In the genomic region with DNA sequence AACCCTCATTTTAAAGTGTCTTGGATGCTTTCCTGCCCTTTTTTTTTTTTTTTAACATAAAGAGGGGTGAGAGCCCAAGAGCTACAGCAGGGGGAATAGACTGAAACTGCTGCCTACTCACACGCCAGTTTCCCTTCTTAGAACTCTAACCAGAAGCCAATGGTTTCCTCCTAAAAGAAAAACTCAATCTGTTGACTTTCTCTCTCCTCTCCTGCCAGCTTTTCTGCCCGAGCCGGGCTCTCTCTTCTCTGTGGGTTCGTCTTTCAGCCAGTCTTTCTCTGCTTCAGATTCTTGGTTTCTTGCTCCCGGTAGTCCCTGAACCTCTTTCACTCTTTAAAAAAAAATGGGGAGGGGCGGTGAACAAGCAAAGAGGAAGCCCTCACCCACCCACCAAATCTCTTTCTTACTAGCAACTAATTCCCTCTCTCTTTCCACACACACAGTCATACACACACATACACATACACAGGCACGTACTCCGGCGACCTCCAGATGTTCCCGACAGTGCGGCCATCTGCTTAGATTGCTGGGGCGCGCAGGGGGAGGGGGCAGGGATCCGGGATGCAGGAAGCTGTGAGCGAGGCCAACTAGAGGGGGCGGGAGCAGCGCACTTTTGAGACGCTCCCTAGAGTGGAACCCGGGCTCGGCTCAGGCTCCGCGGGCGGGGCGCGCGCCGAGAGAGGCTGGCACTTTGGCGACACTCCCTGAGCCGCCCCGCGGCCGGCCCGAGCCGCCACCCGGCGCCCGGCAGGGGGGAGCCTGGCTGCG, we compare ENCODE assay signal across 8 cellular contexts. TPM values are rescaled to one million over a fixed set of nuclear protein-coding genes. Genes with fewer than 3 reads are reported as not detected.
DNase-seq lines count a peak whose midpoint lies in the region; ATAC-seq, FAIRE-seq and TF ChIP-seq lines count a peak whose summit lies in the region.

No MANE protein-coding gene starts in this region.

- H3K9me3 ChIP-seq in PC-3 (ENCODE audit: low read length) (no peaks in the 10 kb centered on the region), astrocyte (ENCODE audit: insufficient read depth, low read depth, low read length) (no peaks in the 10 kb centered on the region), right atrium auricular region (peaks cover 0 to 2% of the 10 kb centered on the region in 2 donors)

- H4K20me1 ChIP-seq in PC-3 (ENCODE audit: low read length): peaks cover 14% of the 10 kb centered on the region
- peaks cover 32% of the 10 kb centered on the region for H4K20me1 ChIP-seq in astrocyte (ENCODE audit: insufficient read depth, low read length)

- H3K9me2 ChIP-seq in PC-3 (replicated peaks; ENCODE audit: low read length): no peaks in the 10 kb centered on the region

- peak; percentile 91 for DNase-seq in ELR (ENCODE audit: low read depth)
- DNase-seq in KBM-7: peak; percentile 94
- DNase-seq in PC-3: peak; percentile 89
- peak; percentile 95 for DNase-seq in astrocyte (ENCODE audit: low read depth)
- DNase-seq in right atrium auricular region (ENCODE audit: low spot score): peak; percentile 91
- peak; percentile 42 to 95 (median 72) for DNase-seq in posterior cingulate gyrus

- peak overlapping the region; percentile 0; the same call in 1 of the 2 replicates for H3K27ac ChIP-seq in PC-3 (ENCODE audit: low read length)
- H3K27ac ChIP-seq in astrocyte (ENCODE audit: low read depth, low read length): peak overlapping the region; percentile 85
- peak overlapping the region; percentile 86 to 90 for H3K27ac ChIP-seq in right atrium auricular region

- peaks cover 43% of the 10 kb centered on the region for H3K79me2 ChIP-seq in PC-3 (ENCODE audit: low read length)
- peaks cover 43% of the 10 kb centered on the region for H3K79me2 ChIP-seq in astrocyte (ENCODE audit: insufficient read depth, low read length)

- intact Hi-C loops in PC-3 (cut with micrococcal nuclease) (loop anchor here (5.0 kb wide), 1 partner anchor 50 kb away; no protein-coding TSS in a partner anchor), posterior cingulate gyrus (cut with DNase I) (no loop called here)

- TSS peak; percentile 86 for BruUV-seq in PC-3 (replicated peaks; lab: Mats Ljungman, UMichigan)

- H3K9me3 Mint-ChIP-seq in astrocyte (ENCODE audit: unreplicated experiment): peaks cover 11% of the 10 kb centered on the region

- no peak for TF ChIP-seq CTCF in PC-3 (conservative IDR thresholded peaks at IDR 0.05; ENCODE audit: low read depth, low read length)
- TF ChIP-seq CTCF in astrocyte (IDR thresholded peaks at IDR 0.05; ENCODE audit: insufficient read depth, low read depth, low read length): no peak
- TF ChIP-seq CTCF in right atrium auricular region (IDR thresholded peaks at IDR 0.05): no peak

- in situ Hi-C loops in KBM-7 (cut with MboI; ENCODE audit: low pct_unique_long_range_greater_than_20kb, low sequenced_read_pairs): no loop called here

- H2AFZ ChIP-seq in PC-3 (ENCODE audit: low read length): peak overlapping the region; percentile 72
- peak overlapping the region; percentile 96 for H2AFZ ChIP-seq in astrocyte (ENCODE audit: low read depth, low read length)

- FAIRE-seq in astrocyte (lab: Jason Lieb, UNC): no peak

- H3K27me3 Mint-ChIP-seq in astrocyte (ENCODE audit: low read depth, unreplicated experiment): peaks cover 6% of the 10 kb centered on the region

- H3F3A ChIP-seq in PC-3 (ENCODE audit: low read length, unreplicated experiment): no peaks in the 10 kb centered on the region

- peak overlapping the region; percentile 92 for H3K4me3 ChIP-seq in PC-3 (ENCODE audit: low read length)
- peak overlapping the region; percentile 94 for H3K4me3 ChIP-seq in astrocyte (ENCODE audit: insufficient read depth, low read depth, low read length)
- peak overlapping the region; percentile 68 to 81 for H3K4me3 ChIP-seq in right atrium auricular region

- H3K9ac ChIP-seq in PC-3 (ENCODE audit: low read length): peak overlapping the region; percentile 97
- H3K9ac ChIP-seq in astrocyte (ENCODE audit: low read length): peak overlapping the region; percentile 98

- H3K4me1 ChIP-seq in PC-3 (ENCODE audit: insufficient read depth, low read length): peaks cover 14% of the 10 kb centered on the region
- peaks cover 15% of the 10 kb centered on the region for H3K4me1 ChIP-seq in astrocyte (ENCODE audit: insufficient read depth, low read length)
- H3K4me1 ChIP-seq in right atrium auricular region: peaks cover 0 to 44% of the 10 kb centered on the region in 2 donors

- 0 out of 2 replicates have a peak, but pooled peaks cover 4% of the 10 kb centered on the region for H3K36me3 ChIP-seq in PC-3 (ENCODE audit: low read depth, low read length)
- no peaks in the 10 kb centered on the region for H3K36me3 ChIP-seq in astrocyte (ENCODE audit: insufficient read depth, low read length)
- H3K36me3 ChIP-seq in right atrium auricular region: no peaks in the 10 kb centered on the region

- H3K27ac Mint-ChIP-seq in astrocyte (ENCODE audit: unreplicated experiment): peak overlapping the region; percentile 98

- H3K4me1 Mint-ChIP-seq in astrocyte (ENCODE audit: low read depth, unreplicated experiment): peaks cover 30% of the 10 kb centered on the region

- peak overlapping the region; percentile 91 for H3K4me3 Mint-ChIP-seq in astrocyte (ENCODE audit: unreplicated experiment)

- ATAC-seq in PC-3: peak; percentile 66
- no peak for ATAC-seq in GM19455 (IDR thresholded peaks at IDR 0.05; ENCODE audit: unreplicated experiment)
- ATAC-seq in GM21528 (IDR thresholded peaks at IDR 0.05; ENCODE audit: low FRiP score, unreplicated experiment): no peak

- peak overlapping the region; percentile 98 for H3K4me2 ChIP-seq in PC-3 (ENCODE audit: low read length)
- peak overlapping the region; percentile 94 for H3K4me2 ChIP-seq in astrocyte (ENCODE audit: low read length)

- H3K27me3 ChIP-seq in PC-3 (ENCODE audit: low read length) (no peaks in the 10 kb centered on the region), astrocyte (ENCODE audit: insufficient read depth, low read length) (no peaks in the 10 kb centered on the region), right atrium auricular region (peaks cover 0 to 2% of the 10 kb centered on the region in 2 donors)

- POLR2A ChIA-PET in PC-3 (lab: Charles Lee; ENCODE audit: unreplicated experiment): interaction anchor here (0.6 kb wide), 2 partner anchors 258 to 518 kb away, joined by 8 to 11 read pairs; no protein-coding TSS in a partner anchor

- H3K36me3 Mint-ChIP-seq in astrocyte (ENCODE audit: low read depth, unreplicated experiment): peaks cover 19% of the 10 kb centered on the region

- CTCF ChIA-PET in PC-3 (lab: Charles Lee): interaction anchor here (0.6 to 0.9 kb wide), 2 partner anchors 27 to 136 kb away, joined by 3 read pairs; no protein-coding TSS in a partner anchor

RNA-seq across cellular contexts. Expression of a gene that starts 0.4 kb away (rescaled TPM):
- total RNA-seq in PC-3 (2014; rRNA removed) (32.1 and 39.2 TPM in 2 replicates), astrocyte (57.9 and 69.6 TPM in 2 replicates), right atrium auricular region (10 to 100 TPM; 18.7 to 46.6 TPM)

Comparison
In these comparisons a context has a peak if more than half of its experiments do, and no peak if none do; other contexts are left out.
1. H3K27ac ChIP-seq: peak in every context shown above with its lines; median percentile 88 in right atrium auricular region; 85 in astrocyte; 0 in PC-3.